8 cellular contexts compared by ENCODE assay signal in genomic region chr3:50292159-50292923, GRCh38. TPM values are rescaled to one million over a fixed set of nuclear protein-coding genes. Genes with fewer than 3 reads are reported as not detected.
DNase-seq lines count a peak whose midpoint lies in the region; ATAC-seq and TF ChIP-seq lines count a peak whose summit lies in the region.

Gene IFRD2 (minus strand): TSS chr3:50292429. CDS start chr3:50292274, 155 bp downstream.

- H3K27ac ChIP-seq in AG04450 (ENCODE audit: low read depth, low read length) = peak within 1 kb of the TSS; percentile 61

- CTCF ChIA-PET in AG04450 (lab: Charles Lee) = interaction anchor here (1.1 kb wide), 1 partner anchor 32 kb away, joined by 3 read pairs; no protein-coding TSS in a partner anchor
- CTCF ChIA-PET in WTC11 (lab: Charles Lee) = interaction anchor here (0.7 to 2.2 kb wide), 12 partner anchors 18 to 100 kb away, joined by 3 to 12 read pairs (median 4); partner anchors contain the start of genes GNAI2, HYAL2 and RASSF1

- H3K27me3 Mint-ChIP-seq in WTC11 (ENCODE audit: low read depth) (no peaks in the 10 kb centered on the region; the same call in 1 of the 2 replicates), immature natural killer cell (ENCODE audit: low read depth in 3 of 3) (peaks cover 0 to 5% (median 3%) of the 10 kb centered on the region in 3 donors)

- no peaks in the 10 kb centered on the region for H3K27me3 ChIP-seq in AG04450 (ENCODE audit: control insufficient read depth, insufficient read depth, low read length)

- POLR2A ChIA-PET in AG04450 (lab: Yijun Ruan, JAX) = interaction anchor here (0.6 to 2.1 kb wide), 6 partner anchors 11 to 751 kb away, joined by 3 to 7 read pairs (median 4); partner anchors contain the start of gene TUSC2
- POLR2A ChIA-PET in WTC11 (lab: Charles Lee) = interaction anchor here (1.0 to 1.5 kb wide), 5 partner anchors 13 to 53 kb away, joined by 3 to 5 read pairs (median 3); partner anchors contain the start of gene LSMEM2

- peak within 1 kb of the TSS; percentile 76 for H3K4me3 Mint-ChIP-seq in WTC11
- peak within 1 kb of the TSS; percentile 87 to 91 (median 89) for H3K4me3 Mint-ChIP-seq in immature natural killer cell

- TF ChIP-seq CTCF in AG04450 (IDR thresholded peaks at IDR 0.05; ENCODE audit: low read depth, low read length) = no peak
- TF ChIP-seq CTCF in WTC11 (IDR thresholded peaks at IDR 0.05) = no peak
- TF ChIP-seq CTCF in cardiac fibroblast (IDR thresholded peaks at IDR 0.05; ENCODE audit: low read depth, low read length) = no peak

- H3K4me3 ChIP-seq in AG04450 (ENCODE audit: low read depth, low read length) (peak within 1 kb of the TSS; percentile 80), cardiac fibroblast (replicated peaks in 1 of 2; ENCODE audit: low read depth in 2 of 2, low read length in 2 of 2) (peak within 1 kb of the TSS; percentile 89 to 94)

- H3K27ac Mint-ChIP-seq in WTC11 = peak within 1 kb of the TSS; percentile 96
- H3K27ac Mint-ChIP-seq in immature natural killer cell = peak within 1 kb of the TSS; percentile 81 to 98 (median 98)

- H3K4me1 Mint-ChIP-seq in WTC11 (peaks cover 12% of the 10 kb centered on the region), immature natural killer cell (peaks cover 17 to 19% of the 10 kb centered on the region in 2 donors)

- DNase-seq in AG04450 (ENCODE audit: low read depth, low spot score) (peak; percentile 91), NCI-H226 (peak; percentile 90), WTC11 (ENCODE audit: low spot score) (peak; percentile 97), cardiac fibroblast (ENCODE audit: low read depth in 2 of 2) (peak; percentile 98), immature natural killer cell (peak; percentile 92 to 93 (median 92)), smooth muscle cell of the brain vasculature (ENCODE audit: low read depth, low spot score) (peak; percentile 94)

- no peaks in the 10 kb centered on the region; the same call in 1 of the 2 replicates for H3K9me3 ChIP-seq in AG04450 (ENCODE audit: control insufficient read depth, insufficient read depth, low read length)

- ATAC-seq in GM18909 (IDR thresholded peaks at IDR 0.05; ENCODE audit: poor library complexity, unreplicated experiment) (peak; percentile 95), HG03175 (IDR thresholded peaks at IDR 0.05; ENCODE audit: unreplicated experiment) (peak; percentile 96), WTC11 (peak; percentile 96)

- H3K36me3 Mint-ChIP-seq in WTC11 (peaks cover 20% of the 10 kb centered on the region), immature natural killer cell (peaks cover 0 to 15% (median 0%) of the 10 kb centered on the region in 3 donors)

- H3K9me3 Mint-ChIP-seq in WTC11 (no peaks in the 10 kb centered on the region), immature natural killer cell (no peaks in the 10 kb centered on the region)

TF ChIP-seq in WTC11, 78 proteins besides CTCF, POLR2A, EP300 and RAD21 (continues in another document):
- TF ChIP-seq IRF1 (CRISPR knock-in tag; IDR thresholded peaks at IDR 0.05) (0 out of 2 replicates have a peak, but pooled peaks have one; percentile 52), STAT6 (CRISPR knock-in tag; conservative IDR thresholded peaks at IDR 0.05; ENCODE audit: low read depth) (no peak), NFATC4 (CRISPR knock-in tag; IDR thresholded peaks at IDR 0.05) (no peak), SOX15 (CRISPR knock-in tag; IDR thresholded peaks at IDR 0.05) (no peak), TP53 (CRISPR knock-in tag; IDR thresholded peaks at IDR 0.05) (no peak), MXD4 (CRISPR knock-in tag; IDR thresholded peaks at IDR 0.05; ENCODE audit: borderline replicate concordance) (no peak), ELF4 (CRISPR knock-in tag; IDR thresholded peaks at IDR 0.05; ENCODE audit: low read depth) (no peak), EMX1 (CRISPR knock-in tag; IDR thresholded peaks at IDR 0.05) (no peak), KAT7 (CRISPR knock-in tag; IDR thresholded peaks at IDR 0.05; ENCODE audit: borderline replicate concordance) (no peak), HMGA2 (CRISPR knock-in tag; IDR thresholded peaks at IDR 0.05) (0 out of 2 replicates have a peak, but pooled peaks have one; percentile 12), ZNF671 (CRISPR knock-in tag; IDR thresholded peaks at IDR 0.05) (no peak), ZNF317 (CRISPR knock-in tag; IDR thresholded peaks at IDR 0.05; ENCODE audit: borderline replicate concordance, low read depth) (no peak), GTF2I (CRISPR knock-in tag; conservative IDR thresholded peaks at IDR 0.05) (no peak), JUN (CRISPR knock-in tag; IDR thresholded peaks at IDR 0.05) (no peak), MYBL2 (CRISPR knock-in tag; IDR thresholded peaks at IDR 0.05) (no peak)
- TF ChIP-seq, protein P1, sequence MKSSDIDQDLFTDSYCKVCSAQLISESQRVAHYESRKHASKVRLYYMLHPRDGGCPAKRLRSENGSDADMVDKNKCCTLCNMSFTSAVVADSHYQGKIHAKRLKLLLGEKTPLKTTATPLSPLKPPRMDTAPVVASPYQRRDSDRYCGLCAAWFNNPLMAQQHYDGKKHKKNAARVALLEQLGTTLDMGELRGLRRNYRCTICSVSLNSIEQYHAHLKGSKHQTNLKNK (CRISPR knock-in tag; IDR thresholded peaks at IDR 0.05) = no peak
- TF ChIP-seq, protein P2, sequence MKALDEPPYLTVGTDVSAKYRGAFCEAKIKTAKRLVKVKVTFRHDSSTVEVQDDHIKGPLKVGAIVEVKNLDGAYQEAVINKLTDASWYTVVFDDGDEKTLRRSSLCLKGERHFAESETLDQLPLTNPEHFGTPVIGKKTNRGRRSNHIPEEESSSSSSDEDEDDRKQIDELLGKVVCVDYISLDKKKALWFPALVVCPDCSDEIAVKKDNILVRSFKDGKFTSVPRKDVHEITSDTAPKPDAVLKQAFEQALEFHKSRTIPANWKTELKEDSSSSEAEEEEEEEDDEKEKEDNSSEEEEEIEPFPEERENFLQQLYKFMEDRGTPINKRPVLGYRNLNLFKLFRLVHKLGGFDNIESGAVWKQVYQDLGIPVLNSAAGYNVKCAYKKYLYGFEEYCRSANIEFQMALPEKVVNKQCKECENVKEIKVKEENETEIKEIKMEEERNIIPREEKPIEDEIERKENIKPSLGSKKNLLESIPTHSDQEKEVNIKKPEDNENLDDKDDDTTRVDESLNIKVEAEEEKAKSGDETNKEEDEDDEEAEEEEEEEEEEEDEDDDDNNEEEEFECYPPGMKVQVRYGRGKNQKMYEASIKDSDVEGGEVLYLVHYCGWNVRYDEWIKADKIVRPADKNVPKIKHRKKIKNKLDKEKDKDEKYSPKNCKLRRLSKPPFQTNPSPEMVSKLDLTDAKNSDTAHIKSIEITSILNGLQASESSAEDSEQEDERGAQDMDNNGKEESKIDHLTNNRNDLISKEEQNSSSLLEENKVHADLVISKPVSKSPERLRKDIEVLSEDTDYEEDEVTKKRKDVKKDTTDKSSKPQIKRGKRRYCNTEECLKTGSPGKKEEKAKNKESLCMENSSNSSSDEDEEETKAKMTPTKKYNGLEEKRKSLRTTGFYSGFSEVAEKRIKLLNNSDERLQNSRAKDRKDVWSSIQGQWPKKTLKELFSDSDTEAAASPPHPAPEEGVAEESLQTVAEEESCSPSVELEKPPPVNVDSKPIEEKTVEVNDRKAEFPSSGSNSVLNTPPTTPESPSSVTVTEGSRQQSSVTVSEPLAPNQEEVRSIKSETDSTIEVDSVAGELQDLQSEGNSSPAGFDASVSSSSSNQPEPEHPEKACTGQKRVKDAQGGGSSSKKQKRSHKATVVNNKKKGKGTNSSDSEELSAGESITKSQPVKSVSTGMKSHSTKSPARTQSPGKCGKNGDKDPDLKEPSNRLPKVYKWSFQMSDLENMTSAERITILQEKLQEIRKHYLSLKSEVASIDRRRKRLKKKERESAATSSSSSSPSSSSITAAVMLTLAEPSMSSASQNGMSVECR (CRISPR knock-in tag; IDR thresholded peaks at IDR 0.05; ENCODE audit: borderline replicate concordance) = no peak; the same call in 1 of the 2 replicates
- TF ChIP-seq, protein P3, sequence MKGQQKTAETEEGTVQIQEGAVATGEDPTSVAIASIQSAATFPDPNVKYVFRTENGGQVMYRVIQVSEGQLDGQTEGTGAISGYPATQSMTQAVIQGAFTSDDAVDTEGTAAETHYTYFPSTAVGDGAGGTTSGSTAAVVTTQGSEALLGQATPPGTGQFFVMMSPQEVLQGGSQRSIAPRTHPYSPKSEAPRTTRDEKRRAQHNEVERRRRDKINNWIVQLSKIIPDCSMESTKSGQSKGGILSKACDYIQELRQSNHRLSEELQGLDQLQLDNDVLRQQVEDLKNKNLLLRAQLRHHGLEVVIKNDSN (CRISPR knock-in tag; IDR thresholded peaks at IDR 0.05) = no peak; the same call in 1 of the 2 replicates

RNA-seq across cellular contexts. Expression of gene IFRD2, which starts in this region (rescaled TPM):
- 19.3 and 20.6 TPM in 2 replicates for polyA plus RNA-seq in AG04450 (2011; rRNA removed)
- 12.0 and 12.7 TPM in 2 replicates for polyA minus RNA-seq in AG04450 (2011; rRNA and poly(A)+ RNA removed)
- 63.2 to 92.0 TPM (median 75.6 TPM) in 3 replicates for total RNA-seq in WTC11 (2021)
- 10 to 100 TPM; 38.0 to 54.3 (median 51.3) TPM for polyA plus RNA-seq in immature natural killer cell

Comparison
In these comparisons a context has a peak if more than half of its experiments do, and no peak if none do; other contexts are left out.
1. Peak in every context shown above with its lines: DNase-seq, ATAC-seq, H3K4me3 ChIP-seq and H3K27ac ChIP-seq.